In genomic region chr22:49962751-49963646, GRCh38 we compare ENCODE assay signal across 1 cellular context.
TF ChIP-seq lines count a peak whose summit lies in the region.

No MANE protein-coding gene starts in this region.

TF ChIP-seq in SK-N-SH, 30 proteins besides CTCF, POLR2A, EP300 and RAD21 (continued from another document):
- TF ChIP-seq, protein P1, sequence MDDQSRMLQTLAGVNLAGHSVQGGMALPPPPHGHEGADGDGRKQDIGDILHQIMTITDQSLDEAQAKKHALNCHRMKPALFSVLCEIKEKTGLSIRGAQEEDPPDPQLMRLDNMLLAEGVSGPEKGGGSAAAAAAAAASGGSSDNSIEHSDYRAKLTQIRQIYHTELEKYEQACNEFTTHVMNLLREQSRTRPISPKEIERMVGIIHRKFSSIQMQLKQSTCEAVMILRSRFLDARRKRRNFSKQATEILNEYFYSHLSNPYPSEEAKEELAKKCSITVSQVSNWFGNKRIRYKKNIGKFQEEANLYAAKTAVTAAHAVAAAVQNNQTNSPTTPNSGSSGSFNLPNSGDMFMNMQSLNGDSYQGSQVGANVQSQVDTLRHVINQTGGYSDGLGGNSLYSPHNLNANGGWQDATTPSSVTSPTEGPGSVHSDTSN (IDR thresholded peaks at IDR 0.05), result no peak
- TF ChIP-seq MEF2A (IDR thresholded peaks at IDR 0.05; ENCODE audit: borderline replicate concordance, low read depth) (no peak), TCF12 (IDR thresholded peaks at IDR 0.05) (no peak), FOXM1 (IDR thresholded peaks at IDR 0.05; ENCODE audit: low read depth) (no peak), FOXJ3 (CRISPR knock-in tag; IDR thresholded peaks at IDR 0.05) (no peak), EZH2phosphoT487 (IDR thresholded peaks at IDR 0.05; ENCODE audit: borderline replicate concordance, low read depth) (no peak), CHD2 (IDR thresholded peaks at IDR 0.05; ENCODE audit: low read length, partially characterized antibody) (no peak), RXRA (IDR thresholded peaks at IDR 0.05; ENCODE audit: borderline replicate concordance, low read depth) (no peak), GABPA (IDR thresholded peaks at IDR 0.05; ENCODE audit: low read depth) (no peak), JUND (IDR thresholded peaks at IDR 0.05) (no peak), TEAD4 (IDR thresholded peaks at IDR 0.05; ENCODE audit: borderline replicate concordance, insufficient read depth) (no peak)
- TF ChIP-seq, protein P2, sequence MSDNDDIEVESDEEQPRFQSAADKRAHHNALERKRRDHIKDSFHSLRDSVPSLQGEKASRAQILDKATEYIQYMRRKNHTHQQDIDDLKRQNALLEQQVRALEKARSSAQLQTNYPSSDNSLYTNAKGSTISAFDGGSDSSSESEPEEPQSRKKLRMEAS (IDR thresholded peaks at IDR 0.05; ENCODE audit: low read depth), result no peak
- TF ChIP-seq, protein P3, sequence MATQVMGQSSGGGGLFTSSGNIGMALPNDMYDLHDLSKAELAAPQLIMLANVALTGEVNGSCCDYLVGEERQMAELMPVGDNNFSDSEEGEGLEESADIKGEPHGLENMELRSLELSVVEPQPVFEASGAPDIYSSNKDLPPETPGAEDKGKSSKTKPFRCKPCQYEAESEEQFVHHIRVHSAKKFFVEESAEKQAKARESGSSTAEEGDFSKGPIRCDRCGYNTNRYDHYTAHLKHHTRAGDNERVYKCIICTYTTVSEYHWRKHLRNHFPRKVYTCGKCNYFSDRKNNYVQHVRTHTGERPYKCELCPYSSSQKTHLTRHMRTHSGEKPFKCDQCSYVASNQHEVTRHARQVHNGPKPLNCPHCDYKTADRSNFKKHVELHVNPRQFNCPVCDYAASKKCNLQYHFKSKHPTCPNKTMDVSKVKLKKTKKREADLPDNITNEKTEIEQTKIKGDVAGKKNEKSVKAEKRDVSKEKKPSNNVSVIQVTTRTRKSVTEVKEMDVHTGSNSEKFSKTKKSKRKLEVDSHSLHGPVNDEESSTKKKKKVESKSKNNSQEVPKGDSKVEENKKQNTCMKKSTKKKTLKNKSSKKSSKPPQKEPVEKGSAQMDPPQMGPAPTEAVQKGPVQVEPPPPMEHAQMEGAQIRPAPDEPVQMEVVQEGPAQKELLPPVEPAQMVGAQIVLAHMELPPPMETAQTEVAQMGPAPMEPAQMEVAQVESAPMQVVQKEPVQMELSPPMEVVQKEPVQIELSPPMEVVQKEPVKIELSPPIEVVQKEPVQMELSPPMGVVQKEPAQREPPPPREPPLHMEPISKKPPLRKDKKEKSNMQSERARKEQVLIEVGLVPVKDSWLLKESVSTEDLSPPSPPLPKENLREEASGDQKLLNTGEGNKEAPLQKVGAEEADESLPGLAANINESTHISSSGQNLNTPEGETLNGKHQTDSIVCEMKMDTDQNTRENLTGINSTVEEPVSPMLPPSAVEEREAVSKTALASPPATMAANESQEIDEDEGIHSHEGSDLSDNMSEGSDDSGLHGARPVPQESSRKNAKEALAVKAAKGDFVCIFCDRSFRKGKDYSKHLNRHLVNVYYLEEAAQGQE (IDR thresholded peaks at IDR 0.05; ENCODE audit: low read depth, low read length), result no peak
- TF ChIP-seq, protein P4, sequence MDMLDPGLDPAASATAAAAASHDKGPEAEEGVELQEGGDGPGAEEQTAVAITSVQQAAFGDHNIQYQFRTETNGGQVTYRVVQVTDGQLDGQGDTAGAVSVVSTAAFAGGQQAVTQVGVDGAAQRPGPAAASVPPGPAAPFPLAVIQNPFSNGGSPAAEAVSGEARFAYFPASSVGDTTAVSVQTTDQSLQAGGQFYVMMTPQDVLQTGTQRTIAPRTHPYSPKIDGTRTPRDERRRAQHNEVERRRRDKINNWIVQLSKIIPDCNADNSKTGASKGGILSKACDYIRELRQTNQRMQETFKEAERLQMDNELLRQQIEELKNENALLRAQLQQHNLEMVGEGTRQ (IDR thresholded peaks at IDR 0.05; ENCODE audit: borderline replicate concordance, low read depth, low read length), result no peak
- TF ChIP-seq, protein P5, sequence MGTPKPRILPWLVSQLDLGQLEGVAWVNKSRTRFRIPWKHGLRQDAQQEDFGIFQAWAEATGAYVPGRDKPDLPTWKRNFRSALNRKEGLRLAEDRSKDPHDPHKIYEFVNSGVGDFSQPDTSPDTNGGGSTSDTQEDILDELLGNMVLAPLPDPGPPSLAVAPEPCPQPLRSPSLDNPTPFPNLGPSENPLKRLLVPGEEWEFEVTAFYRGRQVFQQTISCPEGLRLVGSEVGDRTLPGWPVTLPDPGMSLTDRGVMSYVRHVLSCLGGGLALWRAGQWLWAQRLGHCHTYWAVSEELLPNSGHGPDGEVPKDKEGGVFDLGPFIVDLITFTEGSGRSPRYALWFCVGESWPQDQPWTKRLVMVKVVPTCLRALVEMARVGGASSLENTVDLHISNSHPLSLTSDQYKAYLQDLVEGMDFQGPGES (IDR thresholded peaks at IDR 0.05; ENCODE audit: low read depth, low read length), result no peak
